19 cellular contexts compared by ENCODE assay signal in the genomic region with DNA sequence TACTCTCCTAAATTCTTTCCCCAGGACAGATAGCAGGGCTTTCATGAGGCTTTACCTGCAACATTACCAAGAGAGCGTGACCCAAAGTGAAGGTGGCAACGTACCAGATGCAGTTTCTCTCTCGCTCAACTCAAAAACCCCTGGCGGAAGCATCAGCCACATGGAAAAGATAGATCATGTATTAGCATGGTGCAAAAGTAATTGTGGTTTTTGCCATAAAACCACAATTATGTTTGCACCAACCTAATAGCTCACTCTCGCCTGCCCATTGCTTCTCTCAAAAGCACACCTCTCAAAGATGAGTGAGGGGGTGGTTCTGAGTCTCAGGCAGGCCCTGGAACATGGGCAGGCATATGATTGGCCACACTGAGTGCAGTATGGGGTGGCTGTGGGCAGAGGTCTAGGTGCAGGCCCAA. TPM values are rescaled to one million over a fixed set of nuclear protein-coding genes. Genes with fewer than 3 reads are reported as not detected.
A peak's percentile ranks its signal among the peaks of the same experiment; 100 is the strongest.
DNase-seq lines count a peak whose midpoint lies in the region; ATAC-seq and TF ChIP-seq lines count a peak whose summit lies in the region.
"Had no signal": no experiment of that assay in that cellular context is flagged by ENCODE, and none has a peak within 500 bp of the region (broad histone marks: within the 10 kb centered on the region; RNA-seq: fewer than 3 reads in every experiment).

No MANE protein-coding gene starts in this region.

- H3K9me2 ChIP-seq in GM23338 (ENCODE audit: insufficient read depth) = peaks cover 7% of the 10 kb centered on the region; the same call in 1 of the 2 replicates

- no peaks in the 10 kb centered on the region for H3F3A ChIP-seq in GM23338 (replicated peaks; ENCODE audit: low read depth)

- H3K36me3 ChIP-seq in GM23338 (ENCODE audit: insufficient read depth) (no peaks in the 10 kb centered on the region), prostate gland (no peaks in the 10 kb centered on the region), uterus (no peaks in the 10 kb centered on the region)
- H3K36me3 ChIP-seq: tibial nerve had no signal

- intact Hi-C loops in prostate gland (cut with DNase I) (no loop called here), uterus (cut with DNase I; ENCODE audit: low total_unique reads) (no loop called here)

- WGBS in prostate gland = 76% methylated on average over 5 of the region's 5 CpGs

- no peaks in the 10 kb centered on the region for H3K79me2 ChIP-seq in GM23338 (replicated peaks; ENCODE audit: insufficient read depth)

- H3K27me3 ChIP-seq in GM23338 (ENCODE audit: insufficient read depth) (no peaks in the 10 kb centered on the region), prostate gland (replicated peaks; ENCODE audit: insufficient read depth) (no peaks in the 10 kb centered on the region), uterus (no peaks in the 10 kb centered on the region)
- H3K27me3 ChIP-seq: body of pancreas, tibial nerve had no signal

- H3K4me3 ChIP-seq in GM23338 = no peak overlapping the region
- H3K4me3 ChIP-seq in prostate gland = no peak overlapping the region
- no peak overlapping the region for H3K4me3 ChIP-seq in foreskin fibroblast (ENCODE audit: low read depth in 1 of 2, low read length in 2 of 2)
- H3K4me3 ChIP-seq in uterus = no peak overlapping the region
- H3K4me3 ChIP-seq: body of pancreas, dorsolateral prefrontal cortex, psoas muscle, tibial nerve had no signal

- no peaks in the 10 kb centered on the region for H3K27me3 Mint-ChIP-seq in GM23338 (ENCODE audit: insufficient read depth, low read depth, poor library complexity)
- peaks cover 45% of the 10 kb centered on the region for H3K27me3 Mint-ChIP-seq in stimulated activated naive CD8-positive, alpha-beta T cell treated with anti-CD3 and anti-CD28 coated beads, Interleukin-15, amount 100 ng/mL, for 72 hours
- H3K27me3 Mint-ChIP-seq: activated CD4-positive, alpha-beta T cell treated with anti-CD3 and anti-CD28 coated beads, Interleukin-2, amount 10 ng/mL, durations not matched to agents 7 days and 5 days had no signal

- no peak overlapping the region for H3K4me3 Mint-ChIP-seq in GM23338
- H3K4me3 Mint-ChIP-seq in stimulated activated naive CD8-positive, alpha-beta T cell treated with anti-CD3 and anti-CD28 coated beads, Interleukin-15, amount 100 ng/mL, for 72 hours = peak overlapping the region in 1 of 2 donors; percentile 49
- H3K4me3 Mint-ChIP-seq: activated CD4-positive, alpha-beta T cell treated with anti-CD3 and anti-CD28 coated beads, Interleukin-2, amount 10 ng/mL, durations not matched to agents 7 days and 5 days; naive thymus-derived CD4-positive, alpha-beta T cell had no signal

- H3K36me3 Mint-ChIP-seq in GM23338 (ENCODE audit: low read depth) = no peaks in the 10 kb centered on the region
- H3K36me3 Mint-ChIP-seq: naive thymus-derived CD4-positive, alpha-beta T cell had no signal

- 0 out of 2 replicates have a peak overlapping the region, but pooled peaks have one; percentile 14 for H2AFZ ChIP-seq in GM23338

- H3K4me2 ChIP-seq in GM23338 = no peak overlapping the region

- H3K4me1 Mint-ChIP-seq in GM23338 = no peaks in the 10 kb centered on the region
- peaks cover 34% of the 10 kb centered on the region for H3K4me1 Mint-ChIP-seq in stimulated activated naive CD8-positive, alpha-beta T cell treated with anti-CD3 and anti-CD28 coated beads, Interleukin-15, amount 100 ng/mL, for 72 hours
- H3K4me1 Mint-ChIP-seq: activated CD4-positive, alpha-beta T cell treated with anti-CD3 and anti-CD28 coated beads, Interleukin-2, amount 10 ng/mL, durations not matched to agents 7 days and 5 days had no signal

- peaks cover 3% of the 10 kb centered on the region for H3K9me3 Mint-ChIP-seq in GM23338
- H3K9me3 Mint-ChIP-seq in stimulated activated naive CD8-positive, alpha-beta T cell treated with anti-CD3 and anti-CD28 coated beads, Interleukin-15, amount 100 ng/mL, for 72 hours = peaks cover 0 to 2% of the 10 kb centered on the region in 2 donors
- H3K9me3 Mint-ChIP-seq: activated CD4-positive, alpha-beta T cell treated with anti-CD3 and anti-CD28 coated beads, Interleukin-2, amount 10 ng/mL, durations not matched to agents 7 days and 5 days had no signal

- H4K20me1 ChIP-seq in GM23338 (replicated peaks; ENCODE audit: insufficient read depth) = no peaks in the 10 kb centered on the region

- peak; percentile 35 for DNase-seq in stimulated activated CD4-positive, alpha-beta T cell treated with anti-CD3 and anti-CD28 coated beads, Interleukin-15, amount 100 ng/mL, for 24 hours
- DNase-seq in stimulated activated CD4-positive, alpha-beta T cell treated with anti-CD3 and anti-CD28 coated beads, Interleukin-4, amount 100 ng/mL, for 24 hours = no peak
- no peak for DNase-seq in GM23338 (ENCODE audit: low spot score)
- DNase-seq in stimulated activated naive CD8-positive, alpha-beta T cell treated with anti-CD3 and anti-CD28 coated beads, Interleukin-15, amount 100 ng/mL, for 72 hours = peak in 1 of 2 donors; percentile 63
- no peak for DNase-seq in prostate gland (ENCODE audit: low spot score)
- no peak for DNase-seq in foreskin fibroblast
- no peak for DNase-seq in uterus
- DNase-seq: activated CD4-positive, alpha-beta T cell treated with anti-CD3 and anti-CD28 coated beads, Interleukin-2, amount 10 ng/mL, durations not matched to agents 7 days and 5 days; body of pancreas; dorsolateral prefrontal cortex; naive thymus-derived CD4-positive, alpha-beta T cell; NCI-H2029 treated with DMSO at 0.1 percent for 48 hours; psoas muscle had no signal

- H3K9me3 ChIP-seq in prostate gland (no peaks in the 10 kb centered on the region), uterus (no peaks in the 10 kb centered on the region)
- H3K9me3 ChIP-seq: body of pancreas, psoas muscle, tibial nerve had no signal

- no peak for TF ChIP-seq CTCF in GM23338 (conservative IDR thresholded peaks at IDR 0.05; ENCODE audit: low read depth in 2 of 2)
- no peak for TF ChIP-seq CTCF in prostate gland (IDR thresholded peaks at IDR 0.05)
- TF ChIP-seq CTCF in foreskin fibroblast (IDR thresholded peaks at IDR 0.05; ENCODE audit: low read depth, low read length) = no peak
- no peak for TF ChIP-seq CTCF in uterus (IDR thresholded peaks at IDR 0.05)

- H3K27ac Mint-ChIP-seq in GM23338 = no peak overlapping the region
- no peak overlapping the region for H3K27ac Mint-ChIP-seq in stimulated activated naive CD8-positive, alpha-beta T cell treated with anti-CD3 and anti-CD28 coated beads, Interleukin-15, amount 100 ng/mL, for 72 hours
- H3K27ac Mint-ChIP-seq: activated CD4-positive, alpha-beta T cell treated with anti-CD3 and anti-CD28 coated beads, Interleukin-2, amount 10 ng/mL, durations not matched to agents 7 days and 5 days; activated T-helper 2 cell treated with anti-CD3 and anti-CD28 coated beads, Interferon-gamma antibody, Interleukin-2, Interleukin-4, amounts not matched to agents 10 μg/mL and 5 μg/mL and 100 μg/mL, durations not matched to agents 14 hours and 24 hours and 36 hours; naive thymus-derived CD4-positive, alpha-beta T cell had no signal

- no peaks in the 10 kb centered on the region for H3K4me1 ChIP-seq in GM23338 (ENCODE audit: insufficient read depth)
- no peaks in the 10 kb centered on the region for H3K4me1 ChIP-seq in prostate gland (replicated peaks)
- H3K4me1 ChIP-seq in uterus = no peaks in the 10 kb centered on the region
- H3K4me1 ChIP-seq: body of pancreas, psoas muscle, tibial nerve had no signal

- H3K27ac ChIP-seq in GM23338 (ENCODE audit: low read depth) = no peak overlapping the region
- no peak overlapping the region for H3K27ac ChIP-seq in prostate gland
- no peak overlapping the region for H3K27ac ChIP-seq in uterus
- H3K27ac ChIP-seq: body of pancreas, dorsolateral prefrontal cortex, psoas muscle, tibial nerve had no signal

- ATAC-seq in GM23338 (no peak), HG03460 (IDR thresholded peaks at IDR 0.05; ENCODE audit: unreplicated experiment) (peak; percentile 57)
- peak; percentile 91 for ATAC-seq in stimulated activated naive CD8-positive, alpha-beta T cell treated with anti-CD3 and anti-CD28 coated beads, Interleukin-15, amount 100 ng/mL, for 72 hours
- ATAC-seq: body of pancreas; naive thymus-derived CD4-positive, alpha-beta T cell; psoas muscle; Right ventricle myocardium inferior had no signal

- TF ChIP-seq POLR2A in prostate gland (IDR thresholded peaks at IDR 0.05) (no peak), uterus (IDR thresholded peaks at IDR 0.05) (no peak)

TF ChIP-seq in GM23338, 12 proteins besides CTCF, POLR2A, EP300 and RAD21 (continues in another document):
- TF ChIP-seq NANOG (IDR thresholded peaks at IDR 0.05; ENCODE audit: borderline replicate concordance) = no peak
- TF ChIP-seq, protein P1, sequence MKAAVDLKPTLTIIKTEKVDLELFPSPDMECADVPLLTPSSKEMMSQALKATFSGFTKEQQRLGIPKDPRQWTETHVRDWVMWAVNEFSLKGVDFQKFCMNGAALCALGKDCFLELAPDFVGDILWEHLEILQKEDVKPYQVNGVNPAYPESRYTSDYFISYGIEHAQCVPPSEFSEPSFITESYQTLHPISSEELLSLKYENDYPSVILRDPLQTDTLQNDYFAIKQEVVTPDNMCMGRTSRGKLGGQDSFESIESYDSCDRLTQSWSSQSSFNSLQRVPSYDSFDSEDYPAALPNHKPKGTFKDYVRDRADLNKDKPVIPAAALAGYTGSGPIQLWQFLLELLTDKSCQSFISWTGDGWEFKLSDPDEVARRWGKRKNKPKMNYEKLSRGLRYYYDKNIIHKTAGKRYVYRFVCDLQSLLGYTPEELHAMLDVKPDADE (IDR thresholded peaks at IDR 0.05) = no peak
- TF ChIP-seq JUNB (IDR thresholded peaks at IDR 0.05; ENCODE audit: unreplicated experiment) = no peak

RNA-seq across cellular contexts. Expression of a gene that starts 7.0 kb away (rescaled TPM):
- not detected in 2 replicates for total RNA-seq in GM23338 (2014; rRNA removed; shearing (Covaris generic))
- polyA plus RNA-seq in GM23338 (2016; fragmentation: Nextera tagmentation; extraction: Ambion mirVana) = not detected in 2 replicates
- 10 to 100 TPM; 13.4 to 44.1 TPM for total RNA-seq in prostate gland
- total RNA-seq in uterus = 10 to 100 TPM; 35.2 to 51.7 (median 40.3) TPM
- total RNA-seq: activated CD4-positive, alpha-beta T cell treated with anti-CD3 and anti-CD28 coated beads, Interleukin-2, amount 10 ng/mL, durations not matched to agents 7 days and 5 days; activated T-helper 2 cell treated with anti-CD3 and anti-CD28 coated beads, Interferon-gamma antibody, Interleukin-2, Interleukin-4, amounts not matched to agents 10 μg/mL and 5 μg/mL and 100 μg/mL, durations not matched to agents 14 hours and 24 hours and 36 hours; fibroblast of lung; T-helper 2 cell treated with Interferon-gamma antibody and Interleukin-4, amounts not matched to agents 100 ng/mL and 5 ng/mL, for 36 hours had no signal
- polyA plus RNA-seq: fibroblast of lung had no signal

Comparison
In these comparisons a context has a peak if more than half of its experiments do, and no peak if none do; other contexts are left out.
1. RNA of a gene that starts 7.0 kb away (total RNA-seq): 35.2 to 51.7 TPM in uterus and 13.4 to 44.1 TPM in prostate gland; not detected in GM23338; every median in the first group is over 10 times any median in the second.